Comparison of ENCODE assay signal across 2 cellular contexts in the genomic region with DNA sequence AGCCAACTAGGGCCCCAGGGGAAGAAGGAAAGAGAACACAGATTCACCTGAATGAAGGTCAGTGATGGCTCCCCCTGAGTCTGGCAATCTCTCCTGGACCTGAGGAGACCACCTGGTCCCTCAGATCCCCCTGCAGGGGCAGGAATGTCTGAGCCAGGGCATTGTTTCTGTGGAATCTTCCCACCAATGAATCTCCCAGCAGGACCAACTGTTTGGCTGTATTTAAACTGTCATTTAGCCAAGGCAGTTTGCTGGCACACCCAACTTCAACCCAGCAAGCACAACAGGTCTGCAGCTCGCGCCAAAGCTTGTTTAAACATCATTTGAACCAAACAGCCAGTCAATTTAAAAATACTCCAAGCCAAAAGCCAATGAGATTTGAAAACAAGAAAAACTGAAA.
A peak's percentile ranks its signal among the peaks of the same experiment; 100 is the strongest.
TF ChIP-seq lines count a peak whose summit lies in the region.

No MANE protein-coding gene starts in this region.

TF ChIP-seq in liver, 16 proteins besides CTCF, POLR2A, EP300 and RAD21 (continued from another document):
- TF ChIP-seq, protein P1, sequence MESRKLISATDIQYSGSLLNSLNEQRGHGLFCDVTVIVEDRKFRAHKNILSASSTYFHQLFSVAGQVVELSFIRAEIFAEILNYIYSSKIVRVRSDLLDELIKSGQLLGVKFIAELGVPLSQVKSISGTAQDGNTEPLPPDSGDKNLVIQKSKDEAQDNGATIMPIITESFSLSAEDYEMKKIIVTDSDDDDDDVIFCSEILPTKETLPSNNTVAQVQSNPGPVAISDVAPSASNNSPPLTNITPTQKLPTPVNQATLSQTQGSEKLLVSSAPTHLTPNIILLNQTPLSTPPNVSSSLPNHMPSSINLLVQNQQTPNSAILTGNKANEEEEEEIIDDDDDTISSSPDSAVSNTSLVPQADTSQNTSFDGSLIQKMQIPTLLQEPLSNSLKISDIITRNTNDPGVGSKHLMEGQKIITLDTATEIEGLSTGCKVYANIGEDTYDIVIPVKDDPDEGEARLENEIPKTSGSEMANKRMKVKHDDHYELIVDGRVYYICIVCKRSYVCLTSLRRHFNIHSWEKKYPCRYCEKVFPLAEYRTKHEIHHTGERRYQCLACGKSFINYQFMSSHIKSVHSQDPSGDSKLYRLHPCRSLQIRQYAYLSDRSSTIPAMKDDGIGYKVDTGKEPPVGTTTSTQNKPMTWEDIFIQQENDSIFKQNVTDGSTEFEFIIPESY (IDR thresholded peaks at IDR 0.05), result no peak
- TF ChIP-seq NR2F2 (IDR thresholded peaks at IDR 0.05) (no peak), SP1 (IDR thresholded peaks at IDR 0.05) (peak; percentile 42)

TF ChIP-seq in HepG2, 621 proteins besides CTCF, POLR2A, EP300 and RAD21 (continued from another document):
- TF ChIP-seq, protein P2, sequence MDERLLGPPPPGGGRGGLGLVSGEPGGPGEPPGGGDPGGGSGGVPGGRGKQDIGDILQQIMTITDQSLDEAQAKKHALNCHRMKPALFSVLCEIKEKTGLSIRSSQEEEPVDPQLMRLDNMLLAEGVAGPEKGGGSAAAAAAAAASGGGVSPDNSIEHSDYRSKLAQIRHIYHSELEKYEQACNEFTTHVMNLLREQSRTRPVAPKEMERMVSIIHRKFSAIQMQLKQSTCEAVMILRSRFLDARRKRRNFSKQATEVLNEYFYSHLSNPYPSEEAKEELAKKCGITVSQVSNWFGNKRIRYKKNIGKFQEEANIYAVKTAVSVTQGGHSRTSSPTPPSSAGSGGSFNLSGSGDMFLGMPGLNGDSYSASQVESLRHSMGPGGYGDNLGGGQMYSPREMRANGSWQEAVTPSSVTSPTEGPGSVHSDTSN (CRISPR knock-in tag; IDR thresholded peaks at IDR 0.05), result no peak
- TF ChIP-seq ZNF138 (CRISPR knock-in tag; IDR thresholded peaks at IDR 0.05; ENCODE audit: low read depth), result no peak
